In genomic region chr7:134866581-134866980, GRCh38 we compare ENCODE assay signal across 10 cellular contexts.
DNase-seq lines count a peak whose midpoint lies in the region; ATAC-seq and TF ChIP-seq lines count a peak whose summit lies in the region.
"Had no signal": no experiment of that assay in that cellular context is flagged by ENCODE, and none has a peak within 500 bp of the region (broad histone marks: within the 10 kb centered on the region; RNA-seq: fewer than 3 reads in every experiment).

No MANE protein-coding gene starts in this region.

- peak overlapping the region; percentile 49 to 66 (median 61) for H3K4me3 Mint-ChIP-seq in nephron
- H3K4me3 Mint-ChIP-seq: stimulated activated naive CD8-positive, alpha-beta T cell treated with anti-CD3 and anti-CD28 coated beads, Interleukin-15, Interleukin-2, amounts not matched to agents 100 ng/mL and 50 ng/mL, for 24 hours had no signal

- intact Hi-C loops in transverse colon (cut with DNase I; ENCODE audit: low total_unique reads), result no loop called here

- peaks cover 35% of the 10 kb centered on the region for H3K4me1 Mint-ChIP-seq in nephron

- in situ Hi-C loops in transverse colon (cut with MboI; ENCODE audit: low pct_ligation_motif_present in 1 of 4, low pct_unique_long_range_greater_than_20kb in 1 of 4, low sequenced_read_pairs in 3 of 4), result no loop called here

- H3K36me3 ChIP-seq in SK-N-MC (ENCODE audit: insufficient read depth, low read length), result no peaks in the 10 kb centered on the region
- no peaks in the 10 kb centered on the region for H3K36me3 ChIP-seq in transverse colon

- no peak for TF ChIP-seq EP300 in transverse colon (IDR thresholded peaks at IDR 0.05; ENCODE audit: low read depth)

- no peaks in the 10 kb centered on the region for H3K27me3 Mint-ChIP-seq in nephron (ENCODE audit: low read depth)
- H3K27me3 Mint-ChIP-seq: stimulated activated naive CD8-positive, alpha-beta T cell treated with anti-CD3 and anti-CD28 coated beads, Interleukin-15, Interleukin-2, amounts not matched to agents 100 ng/mL and 50 ng/mL, for 24 hours had no signal

- no peaks in the 10 kb centered on the region for H3K27me3 ChIP-seq in transverse colon

- H3K27ac ChIP-seq in SK-N-MC (no peak overlapping the region; the same call in 1 of the 2 replicates), transverse colon (peak overlapping the region; percentile 65 to 76 (median 68))

- H3K9me3 ChIP-seq in SK-N-MC (ENCODE audit: low read depth, low read length), result no peaks in the 10 kb centered on the region
- no peaks in the 10 kb centered on the region for H3K9me3 ChIP-seq in transverse colon

- H3K4me3 ChIP-seq in SK-N-MC (peak overlapping the region; percentile 27; the same call in 1 of the 2 replicates), transverse colon (no peak overlapping the region)

- DNase-seq in SK-N-MC (ENCODE audit: low read depth, low spot score), result no peak
- peak; percentile 45 for DNase-seq in fibroblast of gingiva (ENCODE audit: low read depth)
- DNase-seq in transverse colon, result no peak
- DNase-seq: DMS153 had no signal

- no peak for ATAC-seq in SK-N-SH treated with all-trans-retinoic acid at 6 μM for 48 hours
- no peak for ATAC-seq in GM19023 (IDR thresholded peaks at IDR 0.05; ENCODE audit: unreplicated experiment)
- no peak for ATAC-seq in GM21360 (IDR thresholded peaks at IDR 0.05; ENCODE audit: unreplicated experiment)
- ATAC-seq in HG02759 (IDR thresholded peaks at IDR 0.05; ENCODE audit: unreplicated experiment), result no peak

- no peak for TF ChIP-seq POLR2A in transverse colon (IDR thresholded peaks at IDR 0.05)

- no peaks in the 10 kb centered on the region for H3K9me3 Mint-ChIP-seq in nephron
- H3K9me3 Mint-ChIP-seq: stimulated activated naive CD8-positive, alpha-beta T cell treated with anti-CD3 and anti-CD28 coated beads, Interleukin-15, Interleukin-2, amounts not matched to agents 100 ng/mL and 50 ng/mL, for 24 hours had no signal

- peak overlapping the region; percentile 90 to 93 (median 92) for H3K27ac Mint-ChIP-seq in nephron
- H3K27ac Mint-ChIP-seq: stimulated activated naive CD8-positive, alpha-beta T cell treated with anti-CD3 and anti-CD28 coated beads, Interleukin-15, Interleukin-2, amounts not matched to agents 100 ng/mL and 50 ng/mL, for 24 hours had no signal

- WGBS in transverse colon (ENCODE audit: low coverage in 1 of 2), 2 donors, result 48 to 64% methylated on average over 3 to 7 of the region's 7 CpGs

- H3K9ac ChIP-seq in SK-N-MC (ENCODE audit: insufficient read length), result no peak overlapping the region

- peaks cover 10 to 34% (median 26%) of the 10 kb centered on the region in 4 donors for H3K4me1 ChIP-seq in transverse colon

- TF ChIP-seq CTCF in nephron (IDR thresholded peaks at IDR 0.05; ENCODE audit: unreplicated experiment in 3 of 3) (no peak), transverse colon (IDR thresholded peaks at IDR 0.05) (no peak)

- H3K36me3 Mint-ChIP-seq in nephron (ENCODE audit: low read depth), result peaks cover 17% of the 10 kb centered on the region

TF ChIP-seq in SK-N-SH treated with all-trans-retinoic acid at 6 μM for 48 hours, 23 proteins besides CTCF, POLR2A, EP300 and RAD21:
- TF ChIP-seq PPARA (CRISPR knock-in tag; IDR thresholded peaks at IDR 0.05; ENCODE audit: borderline replicate concordance) (no peak), POU6F1 (CRISPR knock-in tag; IDR thresholded peaks at IDR 0.05; ENCODE audit: borderline replicate concordance, low read depth) (no peak), ZC3H10 (CRISPR knock-in tag; IDR thresholded peaks at IDR 0.05) (no peak), CSRNP3 (CRISPR knock-in tag; IDR thresholded peaks at IDR 0.05) (no peak), OSR1 (CRISPR knock-in tag; IDR thresholded peaks at IDR 0.05) (no peak), SNAI2 (CRISPR knock-in tag; IDR thresholded peaks at IDR 0.05) (no peak), TCF4 (CRISPR knock-in tag; IDR thresholded peaks at IDR 0.05; ENCODE audit: borderline replicate concordance) (no peak), RARB (CRISPR knock-in tag; IDR thresholded peaks at IDR 0.05) (no peak), CREB5 (CRISPR knock-in tag; IDR thresholded peaks at IDR 0.05; ENCODE audit: low read depth) (no peak), ZNF70 (CRISPR knock-in tag; IDR thresholded peaks at IDR 0.05) (no peak), BACH2 (CRISPR knock-in tag; IDR thresholded peaks at IDR 0.05; ENCODE audit: borderline replicate concordance) (no peak), ESRRG (CRISPR knock-in tag; IDR thresholded peaks at IDR 0.05) (no peak), ZNF565 (CRISPR knock-in tag; conservative IDR thresholded peaks at IDR 0.05; ENCODE audit: low read depth) (no peak)
- TF ChIP-seq, protein P1, sequence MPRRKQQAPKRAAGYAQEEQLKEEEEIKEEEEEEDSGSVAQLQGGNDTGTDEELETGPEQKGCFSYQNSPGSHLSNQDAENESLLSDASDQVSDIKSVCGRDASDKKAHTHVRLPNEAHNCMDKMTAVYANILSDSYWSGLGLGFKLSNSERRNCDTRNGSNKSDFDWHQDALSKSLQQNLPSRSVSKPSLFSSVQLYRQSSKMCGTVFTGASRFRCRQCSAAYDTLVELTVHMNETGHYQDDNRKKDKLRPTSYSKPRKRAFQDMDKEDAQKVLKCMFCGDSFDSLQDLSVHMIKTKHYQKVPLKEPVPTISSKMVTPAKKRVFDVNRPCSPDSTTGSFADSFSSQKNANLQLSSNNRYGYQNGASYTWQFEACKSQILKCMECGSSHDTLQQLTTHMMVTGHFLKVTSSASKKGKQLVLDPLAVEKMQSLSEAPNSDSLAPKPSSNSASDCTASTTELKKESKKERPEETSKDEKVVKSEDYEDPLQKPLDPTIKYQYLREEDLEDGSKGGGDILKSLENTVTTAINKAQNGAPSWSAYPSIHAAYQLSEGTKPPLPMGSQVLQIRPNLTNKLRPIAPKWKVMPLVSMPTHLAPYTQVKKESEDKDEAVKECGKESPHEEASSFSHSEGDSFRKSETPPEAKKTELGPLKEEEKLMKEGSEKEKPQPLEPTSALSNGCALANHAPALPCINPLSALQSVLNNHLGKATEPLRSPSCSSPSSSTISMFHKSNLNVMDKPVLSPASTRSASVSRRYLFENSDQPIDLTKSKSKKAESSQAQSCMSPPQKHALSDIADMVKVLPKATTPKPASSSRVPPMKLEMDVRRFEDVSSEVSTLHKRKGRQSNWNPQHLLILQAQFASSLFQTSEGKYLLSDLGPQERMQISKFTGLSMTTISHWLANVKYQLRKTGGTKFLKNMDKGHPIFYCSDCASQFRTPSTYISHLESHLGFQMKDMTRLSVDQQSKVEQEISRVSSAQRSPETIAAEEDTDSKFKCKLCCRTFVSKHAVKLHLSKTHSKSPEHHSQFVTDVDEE (CRISPR knock-in tag; IDR thresholded peaks at IDR 0.05), result no peak
